In the genomic region with DNA sequence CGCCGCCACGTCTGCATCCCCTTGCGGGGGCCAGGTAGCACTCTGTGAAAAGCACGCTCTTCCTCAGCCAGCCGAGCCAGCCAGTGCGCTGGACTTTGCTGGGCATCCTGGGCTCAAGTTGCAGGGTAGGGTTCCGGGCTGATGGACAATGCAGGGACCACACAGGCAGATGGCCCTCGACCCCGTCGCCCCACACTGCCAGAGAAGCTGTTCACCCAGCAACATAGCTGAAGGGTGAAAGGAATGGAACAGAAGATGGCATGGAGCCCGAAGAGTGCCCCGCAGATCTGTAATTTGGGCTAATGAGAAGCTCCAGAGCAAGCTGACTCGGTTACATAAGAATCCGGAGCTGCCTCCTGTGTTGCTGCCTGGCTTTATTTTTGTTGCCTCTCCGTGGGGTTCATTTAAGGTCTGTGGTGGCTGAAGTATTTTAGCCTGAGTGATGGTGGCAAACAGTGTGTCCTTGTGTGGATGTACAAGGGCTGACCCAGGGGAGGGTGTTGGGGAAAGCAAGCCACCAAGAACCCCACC, we compare ENCODE assay signal across 26 cellular contexts.
A peak's percentile ranks its signal among the peaks of the same experiment; 100 is the strongest.
DNase-seq lines count a peak whose midpoint lies in the region; ATAC-seq and TF ChIP-seq lines count a peak whose summit lies in the region.
"Had no signal": no experiment of that assay in that cellular context is flagged by ENCODE, and none has a peak within 500 bp of the region (broad histone marks: within the 10 kb centered on the region; RNA-seq: fewer than 3 reads in every experiment).

No MANE protein-coding gene starts in this region.

- no peaks in the 10 kb centered on the region for H3K79me2 ChIP-seq in Karpas-422 (ENCODE audit: low read length)

- H3K36me3 Mint-ChIP-seq in activated naive CD8-positive, alpha-beta T cell treated with anti-CD3 and anti-CD28 coated beads, Interleukin-2, amount 50 U/mL, for 24 hours (ENCODE audit: low read depth) = no peaks in the 10 kb centered on the region
- H3K36me3 Mint-ChIP-seq in activated naive CD8-positive, alpha-beta T cell treated with anti-CD3 and anti-CD28 coated beads for 36 hours = no peaks in the 10 kb centered on the region
- H3K36me3 Mint-ChIP-seq: CD14-positive monocyte, mesothelial cell of epicardium had no signal

- no peak for DNase-seq in activated naive CD8-positive, alpha-beta T cell treated with anti-CD3 and anti-CD28 coated beads, Interleukin-2, amount 50 U/mL, for 24 hours
- DNase-seq in activated naive CD8-positive, alpha-beta T cell treated with anti-CD3 and anti-CD28 coated beads for 36 hours = no peak
- DNase-seq in dorsolateral prefrontal cortex = peak in 6 of 10 donors; percentile 9 to 69 (median 48)
- DNase-seq in medulla oblongata (ENCODE audit: extremely low spot score) = peak; percentile 79
- DNase-seq in posterior vena cava (ENCODE audit: low spot score) = peak; percentile 67
- DNase-seq in Karpas-422 = no peak
- no peak for DNase-seq in NCI-H2196 (lab: John Stamatoyannopoulos, UW; ENCODE audit: unreplicated experiment)
- no peak for DNase-seq in activated CD4-positive, alpha-beta T cell treated with anti-CD3 and anti-CD28 coated beads, Interleukin-2, amount 50 U/mL, for 1 hour
- DNase-seq: 8988T; activated CD4-positive, alpha-beta T cell treated with anti-CD3 and anti-CD28 coated beads for 48 hours; activated gamma-delta T cell; activated T-cell treated with anti-CD3 and anti-CD28 coated beads, Interleukin-2, amount 50 U/mL, for 24 hours; cerebellar nuclear complex; DMS79; GDM1; naive thymus-derived CD4-positive, alpha-beta T cell; NCI-H1048; NCI-H1694; stimulated activated CD4-positive, alpha-beta T cell treated with anti-CD3 and anti-CD28 coated beads, Interleukin-1b, Interleukin-23, amount 100 ng/mL, for 48 hours; T-helper 9 cell; uterus; WERI-Rb-1 had no signal

- no peak overlapping the region for H3K4me3 Mint-ChIP-seq in activated naive CD8-positive, alpha-beta T cell treated with anti-CD3 and anti-CD28 coated beads, Interleukin-2, amount 50 U/mL, for 24 hours
- H3K4me3 Mint-ChIP-seq in activated naive CD8-positive, alpha-beta T cell treated with anti-CD3 and anti-CD28 coated beads for 36 hours = no peak overlapping the region
- H3K4me3 Mint-ChIP-seq: activated T-cell treated with anti-CD3 and anti-CD28 coated beads, Interleukin-2, amount 50 U/mL, for 24 hours; CD14-positive monocyte; mesothelial cell of epicardium; naive thymus-derived CD4-positive, alpha-beta T cell; stimulated activated naive CD8-positive, alpha-beta T cell treated with anti-CD3 and anti-CD28 coated beads, Interleukin-15, Interleukin-2, amounts not matched to agents 100 ng/mL and 50 ng/mL, for 24 hours had no signal

- TF ChIP-seq CTCF in dorsolateral prefrontal cortex (IDR thresholded peaks at IDR 0.05 in 54 of 56, conservative IDR thresholded peaks at IDR 0.05 in 2 of 56; ENCODE audit: low read depth in 1 of 56, partially characterized antibody in 56 of 56) = no peak

- no peak overlapping the region for H3K9ac ChIP-seq in Karpas-422 (ENCODE audit: low read length)

- H2AFZ ChIP-seq in Karpas-422 (ENCODE audit: low read length) = no peak overlapping the region

- ATAC-seq in activated naive CD8-positive, alpha-beta T cell treated with anti-CD3 and anti-CD28 coated beads, Interleukin-2, amount 50 U/mL, for 24 hours = peak; percentile 24
- ATAC-seq: naive thymus-derived CD4-positive, alpha-beta T cell had no signal

- peaks cover 7% of the 10 kb centered on the region for H3K9me3 Mint-ChIP-seq in activated naive CD8-positive, alpha-beta T cell treated with anti-CD3 and anti-CD28 coated beads, Interleukin-2, amount 50 U/mL, for 24 hours
- H3K9me3 Mint-ChIP-seq in activated naive CD8-positive, alpha-beta T cell treated with anti-CD3 and anti-CD28 coated beads for 36 hours = peaks cover 3% of the 10 kb centered on the region

- H3K27ac ChIP-seq in dorsolateral prefrontal cortex = peak overlapping the region in 1 of 59 donors; percentile 14
- no peak overlapping the region for H3K27ac ChIP-seq in Karpas-422 (ENCODE audit: low read length)
- H3K27ac ChIP-seq: SJSA1, uterus, WERI-Rb-1 had no signal

- H3K27me3 ChIP-seq in dorsolateral prefrontal cortex = peaks cover 0 to 34% (median 15%) of the 10 kb centered on the region in 45 donors
- H3K27me3 ChIP-seq in Karpas-422 (ENCODE audit: low read length) = no peaks in the 10 kb centered on the region; the same call in 1 of the 2 replicates
- H3K27me3 ChIP-seq: uterus had no signal

- H3K4me1 Mint-ChIP-seq in activated naive CD8-positive, alpha-beta T cell treated with anti-CD3 and anti-CD28 coated beads, Interleukin-2, amount 50 U/mL, for 24 hours = no peaks in the 10 kb centered on the region
- no peaks in the 10 kb centered on the region for H3K4me1 Mint-ChIP-seq in activated naive CD8-positive, alpha-beta T cell treated with anti-CD3 and anti-CD28 coated beads for 36 hours
- H3K4me1 Mint-ChIP-seq: CD14-positive monocyte had no signal

- H3K4me2 ChIP-seq in Karpas-422 (ENCODE audit: low read depth, low read length, poor library complexity, severe bottlenecking) = no peak overlapping the region

- intact Hi-C loops in dorsolateral prefrontal cortex (cut with DNase I) = no loop called here
- intact Hi-C loops in posterior vena cava (cut with DNase I) = no loop called here

- no peaks in the 10 kb centered on the region for H3K4me1 ChIP-seq in Karpas-422 (ENCODE audit: low read length)
- H3K4me1 ChIP-seq: SJSA1, uterus had no signal

- no peak overlapping the region for H3K27ac Mint-ChIP-seq in activated naive CD8-positive, alpha-beta T cell treated with anti-CD3 and anti-CD28 coated beads, Interleukin-2, amount 50 U/mL, for 24 hours
- no peak overlapping the region for H3K27ac Mint-ChIP-seq in activated naive CD8-positive, alpha-beta T cell treated with anti-CD3 and anti-CD28 coated beads for 36 hours
- H3K27ac Mint-ChIP-seq: activated T-cell treated with anti-CD3 and anti-CD28 coated beads, Interleukin-2, amount 50 U/mL, for 24 hours; mesothelial cell of epicardium; naive thymus-derived CD4-positive, alpha-beta T cell; stimulated activated naive CD8-positive, alpha-beta T cell treated with anti-CD3 and anti-CD28 coated beads, Interleukin-15, Interleukin-2, amounts not matched to agents 100 ng/mL and 50 ng/mL, for 24 hours had no signal

- no peaks in the 10 kb centered on the region for H4K20me1 ChIP-seq in Karpas-422 (ENCODE audit: insufficient read depth, low read depth, low read length)

- H3K9me3 ChIP-seq in Karpas-422 (ENCODE audit: low read length) = no peaks in the 10 kb centered on the region
- H3K9me3 ChIP-seq: uterus had no signal

- peaks cover 3% of the 10 kb centered on the region for H3K27me3 Mint-ChIP-seq in activated naive CD8-positive, alpha-beta T cell treated with anti-CD3 and anti-CD28 coated beads, Interleukin-2, amount 50 U/mL, for 24 hours
- peaks cover 4% of the 10 kb centered on the region for H3K27me3 Mint-ChIP-seq in activated naive CD8-positive, alpha-beta T cell treated with anti-CD3 and anti-CD28 coated beads for 36 hours

- H3K4me3 ChIP-seq in dorsolateral prefrontal cortex (no peak overlapping the region), Karpas-422 (ENCODE audit: low read length) (no peak overlapping the region)
- H3K4me3 ChIP-seq: SJSA1, uterus had no signal

- H3K36me3 ChIP-seq in Karpas-422 (ENCODE audit: insufficient read depth, low read length) = no peaks in the 10 kb centered on the region
- H3K36me3 ChIP-seq: SJSA1, uterus, WERI-Rb-1 had no signal

- H3K9me2 ChIP-seq in Karpas-422 (replicated peaks; ENCODE audit: insufficient read depth, low read length) = no peaks in the 10 kb centered on the region

Comparison
In these comparisons a context has a peak if more than half of its experiments do, and no peak if none do; other contexts are left out.
1. DNase-seq: peak in dorsolateral prefrontal cortex (6 of 10), medulla oblongata (single experiment) and posterior vena cava (single experiment); none in activated naive CD8-positive, alpha-beta T cell treated with anti-CD3 and anti-CD28 coated beads, Interleukin-2, amount 50 U/mL, for 24 hours (single experiment), activated naive CD8-positive, alpha-beta T cell treated with anti-CD3 and anti-CD28 coated beads for 36 hours (single experiment), Karpas-422 (single experiment), NCI-H2196 (single experiment) and activated CD4-positive, alpha-beta T cell treated with anti-CD3 and anti-CD28 coated beads, Interleukin-2, amount 50 U/mL, for 1 hour (single experiment).